ENCODE assay signal across 29 cellular contexts in genomic region chr15:86064326-86064725, GRCh38. TPM values are rescaled to one million over a fixed set of nuclear protein-coding genes. Genes with fewer than 3 reads are reported as not detected.
"Had no signal": no experiment of that assay in that cellular context is flagged by ENCODE, and none has a peak within 500 bp of the region (broad histone marks: within the 10 kb centered on the region; RNA-seq: fewer than 3 reads in every experiment).

No MANE protein-coding gene starts in this region.

- H3K4me3 ChIP-seq: hepatocyte, left ventricle myocardium inferior, lung, ovary, right atrium auricular region, right lobe of liver, smooth muscle cell, thyroid gland, transverse colon, upper lobe of left lung, vagina had no signal

- H2AFZ ChIP-seq: hepatocyte had no signal

- DNase-seq: islet precursor cell; left ventricle myocardium inferior; mesendoderm; naive B cell; natural killer cell; ovary; right lobe of liver; stimulated activated CD4-positive, alpha-beta T cell treated with anti-CD3 and anti-CD28 coated beads, Interleukin-1b, Interleukin-23, amount 100 ng/mL, for 48 hours; stimulated activated CD4-positive, alpha-beta T cell treated with anti-CD3 and anti-CD28 coated beads, Interleukin-2, amount 100 ng/mL, for 48 hours; stimulated activated CD4-positive, alpha-beta T cell treated with anti-CD3 and anti-CD28 coated beads, Interleukin-4, amount 100 ng/mL, for 4 hours; stimulated activated CD8-positive, alpha-beta memory T cell treated with anti-CD3 and anti-CD28 coated beads, Interleukin-4, amount 100 ng/mL, for 48 hours; stimulated activated naive CD4-positive, alpha-beta T cell treated with Interleukin-2 at 50 U/mL for 16 hours; stimulated activated naive CD8-positive, alpha-beta T cell treated with anti-CD3 and anti-CD28 coated beads, Interleukin-15, amount 100 ng/mL, for 72 hours; substantia nigra; thyroid gland; transverse colon; upper lobe of left lung had no signal

- H3K27ac ChIP-seq: hepatocyte, left ventricle myocardium inferior, ovary, right atrium auricular region, right lobe of liver, thyroid gland, transverse colon, upper lobe of left lung, vagina had no signal

- H3K36me3 ChIP-seq: left ventricle myocardium inferior, ovary, right atrium auricular region, right lobe of liver, thyroid gland, transverse colon, upper lobe of left lung, vagina had no signal

- H3K4me2 ChIP-seq: hepatocyte, smooth muscle cell had no signal

- H3K79me2 ChIP-seq: hepatocyte had no signal

- H3K27me3 ChIP-seq: hepatocyte, ovary, right atrium auricular region, right lobe of liver, thyroid gland, upper lobe of left lung, vagina had no signal

- H3K4me1 ChIP-seq: left ventricle myocardium inferior, right atrium auricular region, right lobe of liver, thyroid gland, transverse colon, upper lobe of left lung, vagina had no signal

- H3K9me3 ChIP-seq: ovary, right lobe of liver, thyroid gland, transverse colon, upper lobe of left lung, vagina had no signal

RNA-seq across cellular contexts. Expression of gene AGBL1, which starts 15.3 kb away (rescaled TPM):
- total RNA-seq: hepatocyte, kidney epithelial cell, left ventricle myocardium inferior, mesothelial cell of epicardium, natural killer cell, omental fat pad, progenitor cell of endocrine pancreas, pulmonary artery endothelial cell, renal cortical epithelial cell, right atrium auricular region, right lobe of liver, smooth muscle cell, thyroid gland, vagina had no signal
- polyA plus RNA-seq: hepatocyte, smooth muscle cell, urinary bladder had no signal
